Comparison of ENCODE assay signal across 27 cellular contexts in the genomic region with DNA sequence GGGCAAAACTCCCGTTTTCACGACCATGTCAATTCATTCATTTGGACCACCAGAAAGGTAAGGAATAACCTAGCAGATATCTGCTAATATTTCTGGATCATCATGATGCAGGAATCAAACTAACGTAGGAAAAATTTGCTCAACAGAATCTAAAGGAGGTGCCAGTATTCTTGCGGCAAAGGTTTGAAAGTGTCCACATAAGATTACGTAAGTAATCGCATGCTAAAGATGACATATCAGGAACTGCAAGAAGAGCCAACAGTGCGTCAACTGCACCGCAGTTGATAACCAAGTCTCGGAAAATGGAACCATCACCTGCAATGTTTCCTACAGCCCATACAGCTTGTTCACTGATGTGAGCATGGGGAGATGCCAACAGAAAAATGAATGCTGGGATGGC.
"Had no signal": no experiment of that assay in that cellular context is flagged by ENCODE, and none has a peak within 500 bp of the region (broad histone marks: within the 10 kb centered on the region; RNA-seq: fewer than 3 reads in every experiment).

No MANE protein-coding gene starts in this region.

- DNase-seq: effector CD8-positive, alpha-beta T cell; effector memory CD8-positive, alpha-beta T cell; erythroblast; esophagus squamous epithelium; foreskin fibroblast; foreskin melanocyte; gastrocnemius medialis; glutamatergic neuron; head of caudate nucleus; heart right ventricle; hippocampal formation; left cardiac atrium; left lung; left ventricle myocardium superior; lower lobe of right lung; mesenchymal stem cell; mucosa of descending colon had no signal

- H3K27me3 ChIP-seq: esophagus squamous epithelium, gastrocnemius medialis, heart right ventricle, left lung had no signal

- H3K36me3 ChIP-seq: esophagus squamous epithelium, gastrocnemius medialis, heart right ventricle, left lung, lower lobe of right lung had no signal

- H3K27me3 Mint-ChIP-seq: dendritic cell treated with granulocyte-macrophage colony-stimulating factor and Interleukin-4, amounts not matched to agents 40 ng/mL and 50 ng/mL, for 4 days; effector memory CD8-positive, alpha-beta T cell had no signal

- ATAC-seq: effector memory CD8-positive, alpha-beta T cell; esophagus mucosa; gastrocnemius medialis; heart right ventricle; left cardiac atrium; left lung; left ventricle myocardium superior; lower lobe of right lung; mucosa of descending colon had no signal

- H3K9me3 Mint-ChIP-seq: dendritic cell treated with granulocyte-macrophage colony-stimulating factor and Interleukin-4, amounts not matched to agents 40 ng/mL and 50 ng/mL, for 4 days; effector memory CD8-positive, alpha-beta T cell; endodermal cell; mesothelial cell of epicardium had no signal

- H3K27ac ChIP-seq: coronary artery, epithelial cell of prostate, esophagus squamous epithelium, gastrocnemius medialis, heart right ventricle, left lung, lower lobe of right lung had no signal

- H3K4me3 Mint-ChIP-seq: dendritic cell treated with granulocyte-macrophage colony-stimulating factor and Interleukin-4, amounts not matched to agents 40 ng/mL and 50 ng/mL, for 4 days; effector memory CD8-positive, alpha-beta T cell; endodermal cell; mesothelial cell of epicardium had no signal

- H3K36me3 Mint-ChIP-seq: mesothelial cell of epicardium had no signal

- H3K4me3 ChIP-seq: coronary artery, esophagus squamous epithelium, gastrocnemius medialis, heart right ventricle, left lung, lower lobe of right lung, mucosa of descending colon had no signal

- H3K9me3 ChIP-seq: esophagus squamous epithelium, gastrocnemius medialis, heart right ventricle, left lung, lower lobe of right lung, mucosa of descending colon had no signal

- H3K4me1 ChIP-seq: esophagus squamous epithelium, gastrocnemius medialis, heart right ventricle, left lung, lower lobe of right lung had no signal

- FAIRE-seq: colon, endometrium, islet of Langerhans, keratinocyte had no signal

- H3K27ac Mint-ChIP-seq: dendritic cell treated with granulocyte-macrophage colony-stimulating factor and Interleukin-4, amounts not matched to agents 40 ng/mL and 50 ng/mL, for 4 days; effector memory CD8-positive, alpha-beta T cell; endodermal cell; mesothelial cell of epicardium had no signal
